In genomic region chr10:122234416-122234815, GRCh38 we compare ENCODE assay signal across 20 cellular contexts. TPM values are rescaled to one million over a fixed set of nuclear protein-coding genes. Genes with fewer than 3 reads are reported as not detected.
DNase-seq lines count a peak whose midpoint lies in the region; ATAC-seq and TF ChIP-seq lines count a peak whose summit lies in the region.
"Had no signal": no experiment of that assay in that cellular context is flagged by ENCODE, and none has a peak within 500 bp of the region (broad histone marks: within the 10 kb centered on the region; RNA-seq: fewer than 3 reads in every experiment).

No MANE protein-coding gene starts in this region.

- intact Hi-C loops in PC-3 (cut with micrococcal nuclease): no loop called here
- intact Hi-C loops in posterior vena cava (cut with DNase I): no loop called here

- no peak overlapping the region for H3K4me3 ChIP-seq in PC-3 (ENCODE audit: low read length)
- H3K4me3 ChIP-seq: GM23248, suprapubic skin had no signal

- H3K9ac ChIP-seq in PC-3 (ENCODE audit: low read length): no peak overlapping the region
- H3K9ac ChIP-seq: GM23248, KMS-11 had no signal

- no peak for ATAC-seq in PC-3
- ATAC-seq in HG02870 (IDR thresholded peaks at IDR 0.05; ENCODE audit: unreplicated experiment): no peak
- ATAC-seq: activated CD4-positive, CD25-positive, alpha-beta regulatory T cell treated with anti-CD3 and anti-CD28 coated beads, Interleukin-2, amount 50 U/mL, for 24 hours; activated CD8-positive, alpha-beta memory T cell treated with anti-CD3 and anti-CD28 coated beads, Interleukin-2, amount 10 ng/mL, durations not matched to agents 7 days and 5 days had no signal

- H4K20me1 ChIP-seq in PC-3 (ENCODE audit: low read length): no peaks in the 10 kb centered on the region

- DNase-seq in DMS 273 treated with DMSO at 0.1 percent for 48 hours (lab: John Stamatoyannopoulos, UW): peak; percentile 27
- DNase-seq in NCI-H2029 (lab: John Stamatoyannopoulos, UW): peak; percentile 25
- no peak for DNase-seq in PC-3
- DNase-seq in iris pigment epithelial cell (ENCODE audit: low read depth): peak; percentile 41
- DNase-seq in T-helper 2 cell: no peak
- DNase-seq in posterior vena cava (ENCODE audit: low spot score): no peak
- DNase-seq in retina: no peak
- DNase-seq: activated CD8-positive, alpha-beta memory T cell treated with anti-CD3 and anti-CD28 coated beads, Interleukin-2, amount 10 ng/mL, durations not matched to agents 7 days and 5 days; activated effector memory CD4-positive, alpha-beta T cell treated with anti-CD3 and anti-CD28 coated beads, Interleukin-2, amount 50 U/mL, for 16 hours; CD4-positive, alpha-beta T cell; GM23248; NCI-H1436 treated with DMSO at 0.1 percent for 48 hours; stimulated activated CD4-positive, alpha-beta T cell treated with anti-CD3 and anti-CD28 coated beads, Interleukin-1b, Interleukin-23, amount 100 ng/mL, for 48 hours had no signal

- peak overlapping the region; percentile 23; the same call in 1 of the 2 replicates for H3K27ac ChIP-seq in PC-3 (ENCODE audit: low read length)
- H3K27ac ChIP-seq: GM23248, HL-60, KMS-11, suprapubic skin had no signal

- H3K4me1 ChIP-seq in PC-3 (ENCODE audit: insufficient read depth, low read length): peaks cover 37% of the 10 kb centered on the region
- H3K4me1 ChIP-seq: suprapubic skin had no signal

- no peaks in the 10 kb centered on the region for H3K27me3 ChIP-seq in PC-3 (ENCODE audit: low read length)
- H3K27me3 ChIP-seq: suprapubic skin had no signal

- CTCF ChIA-PET in PC-3 (lab: Charles Lee): no interaction called here

- POLR2A ChIA-PET in PC-3 (lab: Charles Lee; ENCODE audit: unreplicated experiment): no interaction called here

- no peaks in the 10 kb centered on the region for H3K9me3 ChIP-seq in PC-3 (ENCODE audit: low read length)
- H3K9me3 ChIP-seq: suprapubic skin had no signal

- H3K79me2 ChIP-seq in PC-3 (ENCODE audit: low read length): no peaks in the 10 kb centered on the region

- H3K4me2 ChIP-seq in PC-3 (ENCODE audit: low read length): no peak overlapping the region
- H3K4me2 ChIP-seq: KMS-11 had no signal

- no peaks in the 10 kb centered on the region for H3K9me2 ChIP-seq in PC-3 (replicated peaks; ENCODE audit: low read length)

- H3F3A ChIP-seq in PC-3 (ENCODE audit: low read length, unreplicated experiment): no peaks in the 10 kb centered on the region

- H2AFZ ChIP-seq in PC-3 (ENCODE audit: low read length): no peak overlapping the region
- H2AFZ ChIP-seq: GM23248 had no signal

- no peak for TF ChIP-seq CTCF in PC-3 (conservative IDR thresholded peaks at IDR 0.05; ENCODE audit: low read depth, low read length)

- BruUV-seq in PC-3 (replicated peaks; lab: Mats Ljungman, UMichigan): no TSS peak

- peaks cover 13% of the 10 kb centered on the region for H3K36me3 ChIP-seq in PC-3 (ENCODE audit: low read depth, low read length)

RNA-seq across cellular contexts. Expression of gene BTBD16, which starts 36.7 kb away (rescaled TPM):
- not detected in 2 replicates for total RNA-seq in PC-3 (2014; rRNA removed)
- under 1 TPM in 1 of 2 donors, not detected in 1; 0.14 TPM for total RNA-seq in posterior vena cava
- total RNA-seq: activated CD8-positive, alpha-beta memory T cell treated with anti-CD3 and anti-CD28 coated beads, Interleukin-2, amount 10 ng/mL, durations not matched to agents 7 days and 5 days; CD4-positive, alpha-beta T cell; cerebellum; GM23248; natural killer cell treated with Interleukin-12 subunit alpha and Interleukin-12 subunit beta and Interleukin-15 and Interleukin-18, amount 100 ng/mL, for 72 hours had no signal

Comparison
In these comparisons a context has a peak if more than half of its experiments do, and no peak if none do; other contexts are left out.
1. DNase-seq: peak in DMS 273 treated with DMSO at 0.1 percent for 48 hours (single experiment), NCI-H2029 (single experiment) and iris pigment epithelial cell (single experiment); none in PC-3 (single experiment), T-helper 2 cell (0 of 5), posterior vena cava (single experiment) and retina (single experiment).